21 cellular contexts compared by ENCODE assay signal in genomic region chr22:23075525-23076216, GRCh38. TPM values are rescaled to one million over a fixed set of nuclear protein-coding genes. Genes with fewer than 3 reads are reported as not detected.
DNase-seq lines count a peak whose midpoint lies in the region; ATAC-seq, FAIRE-seq and TF ChIP-seq lines count a peak whose summit lies in the region.
"Had no signal": no experiment of that assay in that cellular context is flagged by ENCODE, and none has a peak within 500 bp of the region (broad histone marks: within the 10 kb centered on the region; RNA-seq: fewer than 3 reads in every experiment).

No MANE protein-coding gene starts in this region.

- no peak overlapping the region for H3K27ac ChIP-seq in DOHH2 (ENCODE audit: low read depth, low read length)
- no peak overlapping the region for H3K27ac ChIP-seq in H1 (ENCODE audit: low read depth, low read length)
- no peak overlapping the region for H3K27ac ChIP-seq in MM.1S (ENCODE audit: low read length)
- H3K27ac ChIP-seq: epithelial cell of prostate, foreskin keratinocyte, RWPE1, thoracic aorta had no signal

- peaks cover 3% of the 10 kb centered on the region for H3K36me3 Mint-ChIP-seq in type B pancreatic cell
- H3K36me3 Mint-ChIP-seq: T-cell had no signal

- peak overlapping the region; percentile 17 for H3K4me2 ChIP-seq in DOHH2 (ENCODE audit: low read length)
- no peak overlapping the region for H3K4me2 ChIP-seq in H1 (ENCODE audit: insufficient read depth in 1 of 2, low read depth in 2 of 2, low read length in 2 of 2)
- no peak overlapping the region for H3K4me2 ChIP-seq in MM.1S (ENCODE audit: low read depth, low read length)

- FAIRE-seq in H1 (lab: Jason Lieb, UNC), result no peak

- peaks cover 34% of the 10 kb centered on the region for H3K79me2 ChIP-seq in DOHH2 (ENCODE audit: control insufficient read depth, low read length)
- H3K79me2 ChIP-seq in H1 (ENCODE audit: control insufficient read depth in 1 of 2, insufficient read depth in 2 of 2, low read length in 2 of 2), result no peaks in the 10 kb centered on the region
- H3K79me2 ChIP-seq in MM.1S (ENCODE audit: low read length), result peaks cover 8% of the 10 kb centered on the region; the same call in 1 of the 2 replicates

- H2AK5ac ChIP-seq in H1 (ENCODE audit: low read depth, low read length), result peak overlapping the region; percentile 44; the same call in 1 of the 2 replicates

- WGBS in H1 (ENCODE audit: extremely low coverage in 1 of 2, insufficient coverage in 1 of 2, insufficient read length in 1 of 2, insufficient replicate concordance in 2 of 2, low coverage in 1 of 2, low lambda C conversion rate in 2 of 2, missing lambda C conversion rate in 1 of 2), 2 experiments, result 82% methylated on average over 9 of the region's 9 CpGs; no CpG with 5 or more reads in 1 of the 2 experiments

- H3K9me3 ChIP-seq in DOHH2 (ENCODE audit: control insufficient read depth, insufficient read depth, low read length) (no peaks in the 10 kb centered on the region), H1 (ENCODE audit: insufficient read depth in 2 of 2, low read depth in 1 of 2, low read length in 1 of 2) (no peaks in the 10 kb centered on the region), MM.1S (replicated peaks; ENCODE audit: insufficient read depth, low read length) (no peaks in the 10 kb centered on the region)
- H3K9me3 ChIP-seq: thoracic aorta had no signal

- DNase-seq in LoVo (ENCODE audit: low spot score) (peak; percentile 18), H1 (ENCODE audit: low read depth in 1 of 2, low spot score in 2 of 2) (no peak), renal cortical epithelial cell (ENCODE audit: low read depth) (peak; percentile 36), type B pancreatic cell (ENCODE audit: extremely low spot score, unreplicated experiment) (no peak), MM.1S (no peak)
- DNase-seq: activated CD4-positive, alpha-beta T cell treated with anti-CD3 and anti-CD28 coated beads, Interleukin-2, amount 10 ng/mL, durations not matched to agents 7 days and 5 days; activated CD8-positive, alpha-beta memory T cell treated with anti-CD3 and anti-CD28 coated beads, Interleukin-2, amount 50 U/mL, for 4 hours; activated effector memory CD4-positive, alpha-beta T cell treated with anti-CD3 and anti-CD28 coated beads, Interleukin-2, amount 50 U/mL, for 16 hours; foreskin keratinocyte; midbrain; NCI-H2029 treated with DMSO at 0.1 percent for 48 hours; NCI-H510A; T-cell had no signal

- H3K4me1 ChIP-seq in DOHH2 (ENCODE audit: control insufficient read depth, low read length), result peaks cover 41% of the 10 kb centered on the region
- H3K4me1 ChIP-seq in H1 (replicated peaks in 1 of 4; ENCODE audit: control insufficient read depth in 3 of 4, insufficient read depth in 4 of 4, low read length in 3 of 4), result peaks cover 0 to 7% (median 5%) of the 10 kb centered on the region in 4 experiments; a peak in 4 of 7 replicates
- no peaks in the 10 kb centered on the region for H3K4me1 ChIP-seq in MM.1S (ENCODE audit: low read length)
- H3K4me1 ChIP-seq: foreskin keratinocyte had no signal

- H3K9ac ChIP-seq in H1 (replicated peaks in 1 of 4; ENCODE audit: extremely low read depth in 1 of 4, low read depth in 3 of 4, low read length in 3 of 4) (no peak overlapping the region), MM.1S (ENCODE audit: low read length) (no peak overlapping the region)

- H3K23me2 ChIP-seq in H1 (ENCODE audit: low read depth, low read length), result peaks cover 4% of the 10 kb centered on the region; the same call in 1 of the 2 replicates

- no peak for TF ChIP-seq EP300 in H1 (IDR thresholded peaks at IDR 0.05; ENCODE audit: borderline replicate concordance in 1 of 2, low read depth in 2 of 2, low read length in 2 of 2)

- no peak overlapping the region for H2BK12ac ChIP-seq in H1 (ENCODE audit: low read depth, low read length)

- H4K91ac ChIP-seq in H1 (replicated peaks; ENCODE audit: insufficient read length, low read length), result no peak overlapping the region

- no peak overlapping the region for H2BK20ac ChIP-seq in H1 (ENCODE audit: low read length)

- no peak for TF ChIP-seq RAD21 in H1 (IDR thresholded peaks at IDR 0.05 in 1 of 2, conservative IDR thresholded peaks at IDR 0.05 in 1 of 2; ENCODE audit: low read depth in 2 of 2, low read length in 2 of 2)

- H3F3A ChIP-seq in DOHH2 (ENCODE audit: control insufficient read depth, insufficient read depth) (no peaks in the 10 kb centered on the region), MM.1S (ENCODE audit: insufficient read depth, low read length) (no peaks in the 10 kb centered on the region)

- H3K23ac ChIP-seq in H1 (ENCODE audit: insufficient read length), result no peak overlapping the region

- no peak overlapping the region for H4K5ac ChIP-seq in H1 (ENCODE audit: insufficient read length, low read depth, low read length)

- H4K20me1 ChIP-seq in DOHH2 (ENCODE audit: control insufficient read depth, insufficient read depth, low read depth, low read length) (peaks cover 6% of the 10 kb centered on the region; the same call in 1 of the 2 replicates), H1 (replicated peaks in 1 of 2; ENCODE audit: control insufficient read depth in 1 of 2, insufficient read depth in 2 of 2, low read length in 2 of 2) (peaks cover 9 to 24% of the 10 kb centered on the region in 2 experiments), MM.1S (ENCODE audit: insufficient read depth, low read length) (no peaks in the 10 kb centered on the region)

- H3K27me3 ChIP-seq in DOHH2 (ENCODE audit: control insufficient read depth, low read length) (no peaks in the 10 kb centered on the region), H1 (replicated peaks in 1 of 4; ENCODE audit: control insufficient read depth in 3 of 4, extremely low read depth in 1 of 4, insufficient read depth in 3 of 4, low read length in 3 of 4) (peaks cover 0 to 20% (median 16%) of the 10 kb centered on the region in 4 experiments; a peak in 5 of 7 replicates), MM.1S (replicated peaks; ENCODE audit: insufficient read depth, low read length) (no peaks in the 10 kb centered on the region)
- H3K27me3 ChIP-seq: dorsolateral prefrontal cortex had no signal

- no peak overlapping the region for H3K4me3 Mint-ChIP-seq in type B pancreatic cell
- H3K4me3 Mint-ChIP-seq: activated CD4-positive, alpha-beta T cell treated with anti-CD3 and anti-CD28 coated beads, Interleukin-2, amount 10 ng/mL, durations not matched to agents 7 days and 5 days; T-cell had no signal

- no peak overlapping the region for H2BK120ac ChIP-seq in H1 (replicated peaks; ENCODE audit: low read depth, low read length)

- ATAC-seq in HG03432 (IDR thresholded peaks at IDR 0.05; ENCODE audit: unreplicated experiment) (no peak), esophagus mucosa (no peak)
- ATAC-seq: foreskin keratinocyte, left lobe of liver, T-cell had no signal

- H3K4ac ChIP-seq in H1 (replicated peaks; ENCODE audit: insufficient read length, low read depth, low read length), result no peak overlapping the region

- no peak overlapping the region for H3K56ac ChIP-seq in H1 (replicated peaks; ENCODE audit: insufficient read length, low read depth, low read length)

- peaks cover 2% of the 10 kb centered on the region; the same call in 1 of the 2 replicates for H3K36me3 ChIP-seq in DOHH2 (ENCODE audit: control insufficient read depth, low read length)
- H3K36me3 ChIP-seq in H1 (ENCODE audit: control insufficient read depth in 2 of 4, insufficient read depth in 4 of 4, low read length in 3 of 4), result no peaks in the 10 kb centered on the region
- H3K36me3 ChIP-seq in MM.1S (replicated peaks; ENCODE audit: insufficient read depth, low read length), result no peaks in the 10 kb centered on the region
- H3K36me3 ChIP-seq: thoracic aorta had no signal

- no peak overlapping the region for H3K18ac ChIP-seq in H1 (ENCODE audit: extremely low read depth, low read length)

- no peak overlapping the region for H4K8ac ChIP-seq in H1 (ENCODE audit: extremely low read depth, insufficient read depth, low read length)

- peaks cover 23% of the 10 kb centered on the region for H3K4me1 Mint-ChIP-seq in type B pancreatic cell (ENCODE audit: unreplicated experiment)

- H3K27me3 Mint-ChIP-seq in type B pancreatic cell, result peaks cover 7% of the 10 kb centered on the region

- CTCF ChIA-PET in H1 (lab: Charles Lee; ENCODE audit: partially characterized antibody), result interaction anchor here (1.6 to 1.7 kb wide), 4 partner anchors 13 to 52 kb away, joined by 5 to 7 read pairs (median 5); no protein-coding TSS in a partner anchor

- H2BK5ac ChIP-seq in H1 (ENCODE audit: low read depth, low read length), result no peak overlapping the region

- TF ChIP-seq POLR2A in H1 (IDR thresholded peaks at IDR 0.05; ENCODE audit: control extremely low read depth in 1 of 2, low read depth in 2 of 2, low read length in 2 of 2), result no peak

- H3K9me3 Mint-ChIP-seq in type B pancreatic cell, result no peaks in the 10 kb centered on the region
- H3K9me3 Mint-ChIP-seq: activated CD4-positive, alpha-beta T cell treated with anti-CD3 and anti-CD28 coated beads, Interleukin-2, amount 10 ng/mL, durations not matched to agents 7 days and 5 days; T-cell had no signal

- no peak overlapping the region for H3K4me3 ChIP-seq in DOHH2 (ENCODE audit: low read length)
- H3K4me3 ChIP-seq in H1 (ENCODE audit: extremely low read depth in 1 of 4, insufficient read depth in 2 of 4, low read depth in 3 of 4, low read length in 4 of 4), result no peak overlapping the region
- H3K4me3 ChIP-seq in MM.1S (ENCODE audit: low read length), result no peak overlapping the region
- H3K4me3 ChIP-seq: dorsolateral prefrontal cortex, thoracic aorta had no signal

- no peak overlapping the region for H3K14ac ChIP-seq in H1 (ENCODE audit: insufficient read length)

- no peak overlapping the region for H2AFZ ChIP-seq in H1 (ENCODE audit: low read length)
- no peak overlapping the region for H2AFZ ChIP-seq in MM.1S (ENCODE audit: low read length)

- H3K27ac Mint-ChIP-seq in type B pancreatic cell, result no peak overlapping the region
- H3K27ac Mint-ChIP-seq: activated CD4-positive, alpha-beta T cell treated with anti-CD3 and anti-CD28 coated beads, Interleukin-2, amount 10 ng/mL, durations not matched to agents 7 days and 5 days; T-cell had no signal

- TF ChIP-seq CTCF in DOHH2 (IDR thresholded peaks at IDR 0.05; ENCODE audit: low read depth, low read length, poor library complexity, severe bottlenecking) (no peak), H1 (IDR thresholded peaks at IDR 0.05; ENCODE audit: control extremely low read depth in 1 of 3, insufficient read depth in 1 of 3, low read depth in 1 of 3, low read length in 3 of 3) (no peak), type B pancreatic cell (conservative IDR thresholded peaks at IDR 0.05) (no peak), MM.1S (IDR thresholded peaks at IDR 0.05; ENCODE audit: low read length) (no peak)

- H3K79me1 ChIP-seq in H1 (ENCODE audit: low read depth, low read length), result no peaks in the 10 kb centered on the region; the same call in none of the 2 replicates

- 0 out of 2 replicates have a peak overlapping the region, but pooled peaks have one; percentile 29 for H2BK15ac ChIP-seq in H1 (ENCODE audit: low read length)

- H3K9me2 ChIP-seq in DOHH2 (replicated peaks; ENCODE audit: control insufficient read depth, low read length) (no peaks in the 10 kb centered on the region), MM.1S (replicated peaks; ENCODE audit: insufficient read depth, low read length) (no peaks in the 10 kb centered on the region)

- POLR2A ChIA-PET in H1 (lab: Charles Lee; ENCODE audit: partially characterized antibody), result interaction anchor here (1.0 to 1.5 kb wide), 2 partner anchors 12 to 15 kb away, joined by 3 read pairs; no protein-coding TSS in a partner anchor

RNA-seq across cellular contexts. Expression of gene GNAZ, which starts 5.4 kb away (rescaled TPM):
- total RNA-seq in H1 (2021; fragmentation: NEBNext Ultra II Directional; extraction: Animal tissue kit (Norgen Biotek cat#: 25700)), result 9.6 and 9.7 TPM in 2 replicates
- polyA plus RNA-seq in H1 (2011; rRNA removed), result 6.6 and 6.9 TPM in 2 replicates
- polyA plus RNA-seq in H1 (2011; cell fraction: cytosol; rRNA removed), result 7.7 TPM
- 7.4 TPM for polyA plus RNA-seq in H1 (2011; cell fraction: nucleus; rRNA removed)
- 5.7 to 7.8 TPM (median 6.8 TPM) in 4 replicates for polyA plus RNA-seq in H1 (2012, experiment 1 of 2)
- polyA plus RNA-seq in H1 (2012, experiment 2 of 2), result 4.4 TPM
- polyA plus RNA-seq in H1 (2013, experiment 1 of 2), result 5.3 TPM
- polyA plus RNA-seq in H1 (2013, experiment 2 of 2), result 5.5 TPM
- 6.4 and 7.5 TPM in 2 replicates for polyA minus RNA-seq in H1 (2011; rRNA and poly(A)+ RNA removed)
- 5.6 TPM for polyA minus RNA-seq in H1 (2011; cell fraction: cytosol; rRNA and poly(A)+ RNA removed)
- polyA minus RNA-seq in H1 (2011; cell fraction: nucleus; rRNA and poly(A)+ RNA removed), result 4.3 TPM
- total RNA-seq in renal cortical epithelial cell, result 1.4 and 2.0 TPM in 2 replicates
- total RNA-seq in esophagus mucosa, result 0.76 TPM
- 8.7 and 14.4 TPM in 2 replicates for total RNA-seq in type B pancreatic cell (ENCODE audit: low replicate concordance)

Comparison
In these comparisons a context has a peak if more than half of its experiments do, and no peak if none do; other contexts are left out.
1. DNase-seq: peak in LoVo (single experiment) and renal cortical epithelial cell (single experiment); none in H1 (0 of 2), type B pancreatic cell (single experiment) and MM.1S (single experiment).